22 cellular contexts compared by ENCODE assay signal in the genomic region with DNA sequence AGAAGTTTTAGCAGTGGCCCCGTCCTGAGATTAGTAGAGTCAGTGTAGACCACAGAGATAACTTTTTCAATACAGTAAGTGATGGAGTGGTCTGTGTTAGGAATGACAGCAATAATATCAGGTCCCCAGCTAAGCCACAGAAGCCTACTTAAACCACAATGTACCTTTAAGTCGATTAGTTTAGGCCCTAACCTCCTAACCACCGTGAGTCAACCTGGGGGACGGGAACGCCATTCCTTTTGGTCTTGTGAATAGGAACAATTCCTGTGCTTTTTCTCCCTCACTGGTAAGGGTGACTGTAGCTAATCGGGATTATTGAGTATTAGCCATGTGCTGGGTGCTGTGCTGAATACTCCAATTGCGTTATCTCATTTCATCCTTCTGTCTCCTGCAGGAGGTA. TPM values are rescaled to one million over a fixed set of nuclear protein-coding genes. Genes with fewer than 3 reads are reported as not detected.
DNase-seq lines count a peak whose midpoint lies in the region; ATAC-seq, FAIRE-seq and TF ChIP-seq lines count a peak whose summit lies in the region.
"Had no signal": no experiment of that assay in that cellular context is flagged by ENCODE, and none has a peak within 500 bp of the region (broad histone marks: within the 10 kb centered on the region; RNA-seq: fewer than 3 reads in every experiment).

No MANE protein-coding gene starts in this region.

- H3K79me2 ChIP-seq in astrocyte (ENCODE audit: insufficient read depth, low read length): no peaks in the 10 kb centered on the region
- H3K79me2 ChIP-seq in neural progenitor cell (ENCODE audit: low read depth): peaks cover 85% of the 10 kb centered on the region

- peaks cover 15% of the 10 kb centered on the region for H3F3A ChIP-seq in neural progenitor cell (ENCODE audit: low read depth)

- H3K9me3 ChIP-seq in astrocyte (ENCODE audit: insufficient read depth, low read depth, low read length) (no peaks in the 10 kb centered on the region), neural progenitor cell (ENCODE audit: low read depth) (no peaks in the 10 kb centered on the region)
- H3K9me3 ChIP-seq: A549 had no signal

- H3K36me3 ChIP-seq in astrocyte (ENCODE audit: insufficient read depth, low read length) (no peaks in the 10 kb centered on the region), neural progenitor cell (no peaks in the 10 kb centered on the region)

- no peak for TF ChIP-seq CTCF in D721Med (IDR thresholded peaks at IDR 0.05; ENCODE audit: insufficient read depth, missing control alignments)
- no peak for TF ChIP-seq CTCF in astrocyte (IDR thresholded peaks at IDR 0.05; ENCODE audit: insufficient read depth, low read depth, low read length)
- no peak for TF ChIP-seq CTCF in neural progenitor cell (IDR thresholded peaks at IDR 0.05)

- H3K4me2 ChIP-seq in astrocyte (ENCODE audit: low read length) (no peak overlapping the region), neural progenitor cell (peak overlapping the region; percentile 16)
- H3K4me2 ChIP-seq: A549, KMS-11 had no signal

- H3K9ac ChIP-seq in astrocyte (ENCODE audit: low read length) (no peak overlapping the region), neural progenitor cell (no peak overlapping the region)
- H3K9ac ChIP-seq: KMS-11 had no signal

- peaks cover 13% of the 10 kb centered on the region for H3K27me3 ChIP-seq in astrocyte (ENCODE audit: insufficient read depth, low read length)
- H3K27me3 ChIP-seq in neural progenitor cell: no peaks in the 10 kb centered on the region

- no peak overlapping the region for H3K4me3 ChIP-seq in astrocyte (ENCODE audit: insufficient read depth, low read depth, low read length)
- H3K4me3 ChIP-seq in neural progenitor cell: no peak overlapping the region
- H3K4me3 ChIP-seq: A549 had no signal

- H3K9me3 Mint-ChIP-seq in astrocyte (ENCODE audit: unreplicated experiment) (peaks cover 2% of the 10 kb centered on the region), neural progenitor cell (no peaks in the 10 kb centered on the region)
- H3K9me3 Mint-ChIP-seq: HFFc6 had no signal

- H3K4me3 Mint-ChIP-seq in astrocyte (ENCODE audit: unreplicated experiment) (no peak overlapping the region), neural progenitor cell (no peak overlapping the region)
- H3K4me3 Mint-ChIP-seq: B cell, HFFc6 had no signal

- no peak overlapping the region for H2AFZ ChIP-seq in astrocyte (ENCODE audit: low read depth, low read length)
- H2AFZ ChIP-seq in neural progenitor cell (replicated peaks): no peak overlapping the region

- H3K27me3 Mint-ChIP-seq in astrocyte (ENCODE audit: low read depth, unreplicated experiment) (no peaks in the 10 kb centered on the region), neural progenitor cell (ENCODE audit: insufficient read depth, low read depth) (peaks cover 4% of the 10 kb centered on the region)
- H3K27me3 Mint-ChIP-seq: B cell had no signal

- H3K36me3 Mint-ChIP-seq in astrocyte (ENCODE audit: low read depth, unreplicated experiment): peaks cover 13% of the 10 kb centered on the region
- no peaks in the 10 kb centered on the region for H3K36me3 Mint-ChIP-seq in neural progenitor cell

- H4K20me1 ChIP-seq in astrocyte (ENCODE audit: insufficient read depth, low read length) (peaks cover 74% of the 10 kb centered on the region), neural progenitor cell (ENCODE audit: low read depth) (peaks cover 92% of the 10 kb centered on the region)

- no peak overlapping the region for H3K27ac ChIP-seq in astrocyte (ENCODE audit: low read depth, low read length)
- H3K27ac ChIP-seq in neural progenitor cell: no peak overlapping the region
- H3K27ac ChIP-seq: A549, HL-60, KMS-11, RWPE1 had no signal

- H3K27ac Mint-ChIP-seq in astrocyte (ENCODE audit: unreplicated experiment) (no peak overlapping the region), neural progenitor cell (no peak overlapping the region)
- H3K27ac Mint-ChIP-seq: B cell, HFFc6 had no signal

- DNase-seq in D721Med (ENCODE audit: insufficient read length, low spot score) (peak; percentile 51), HTR-8/SVneo (ENCODE audit: insufficient read length, low spot score) (no peak), astrocyte (ENCODE audit: low read depth) (peak; percentile 70), neural progenitor cell (ENCODE audit: low spot score) (no peak), anterior cingulate cortex (lab: John Stamatoyannopoulos, UW) (no peak), NCI-H345 treated with DMSO at 0.1 percent for 48 hours (lab: John Stamatoyannopoulos, UW; ENCODE audit: unreplicated experiment) (no peak), NCI-H2227 (lab: John Stamatoyannopoulos, UW; ENCODE audit: unreplicated experiment) (no peak)
- DNase-seq: H7; HFFc6; NCI-H1105; NCI-H2081; NCI-H2171; NCI-H446 treated with DMSO at 0.1 percent for 48 hours; NCI-H526 treated with DMSO at 0.1 percent for 48 hours; NK-92 treated with Interleukin-12 subunit alpha and Interleukin-12 subunit beta, amount 100 ng/mL, for 24 hours; SIG-M5 had no signal

- H3K4me1 ChIP-seq in astrocyte (ENCODE audit: insufficient read depth, low read length) (no peaks in the 10 kb centered on the region), neural progenitor cell (peaks cover 41% of the 10 kb centered on the region)
- H3K4me1 ChIP-seq: A549 had no signal

- no peak for ATAC-seq in HG03039 (IDR thresholded peaks at IDR 0.05; ENCODE audit: unreplicated experiment)
- ATAC-seq: A549 had no signal

- H3K4me1 Mint-ChIP-seq in astrocyte (ENCODE audit: low read depth, unreplicated experiment) (peaks cover 68% of the 10 kb centered on the region), neural progenitor cell (peaks cover 64% of the 10 kb centered on the region)

- FAIRE-seq in D721Med (lab: Jason Lieb, UNC) (peak; percentile 46), HTR-8/SVneo (lab: Jason Lieb, UNC) (peak; percentile 31), astrocyte (lab: Jason Lieb, UNC) (no peak)
- FAIRE-seq: A549 had no signal

RNA-seq across cellular contexts. Expression of a gene that starts 14.0 kb away (rescaled TPM):
- 36.2 and 41.1 TPM in 2 replicates for total RNA-seq in astrocyte
- total RNA-seq in neural progenitor cell (ENCODE audit: low replicate concordance): 21.4 and 38.0 TPM in 2 replicates

Comparison
In these comparisons a context has a peak if more than half of its experiments do, and no peak if none do; other contexts are left out.
1. DNase-seq: peak in D721Med (single experiment) and astrocyte (single experiment); none in HTR-8/SVneo (single experiment), neural progenitor cell (single experiment), anterior cingulate cortex (0 of 58), NCI-H345 treated with DMSO at 0.1 percent for 48 hours (single experiment) and NCI-H2227 (single experiment).